ENCODE assay signal across 14 cellular contexts in genomic region chr18:2805970-2806943, GRCh38. TPM values are rescaled to one million over a fixed set of nuclear protein-coding genes. Genes with fewer than 3 reads are reported as not detected.
A peak's percentile ranks its signal among the peaks of the same experiment; 100 is the strongest.
DNase-seq lines count a peak whose midpoint lies in the region; ATAC-seq, FAIRE-seq and TF ChIP-seq lines count a peak whose summit lies in the region.
"Had no signal": no experiment of that assay in that cellular context is flagged by ENCODE, and none has a peak within 500 bp of the region (broad histone marks: within the 10 kb centered on the region; RNA-seq: fewer than 3 reads in every experiment).

No MANE protein-coding gene starts in this region.

- peaks cover 2 to 16% (median 6%) of the 10 kb centered on the region in 7 donors for H3K9me3 Mint-ChIP-seq in CD4-positive, CD25-positive, alpha-beta regulatory T cell
- H3K9me3 Mint-ChIP-seq in naive thymus-derived CD4-positive, alpha-beta T cell: peaks cover 6 to 30% (median 10%) of the 10 kb centered on the region in 11 donors
- H3K9me3 Mint-ChIP-seq in glutamatergic neuron (ENCODE audit: unreplicated experiment): peaks cover 3% of the 10 kb centered on the region

- TF ChIP-seq EP300 in K562 (IDR thresholded peaks at IDR 0.05; ENCODE audit: low read length): no peak

- no peak overlapping the region for H3K4me3 ChIP-seq in CD4-positive, CD25-positive, alpha-beta regulatory T cell (ENCODE audit: low read depth, low read length)
- H3K4me3 ChIP-seq in HEK293 (ENCODE audit: low read depth, low read length) (no peak overlapping the region), K562 (no peak overlapping the region)
- H3K4me3 ChIP-seq in naive thymus-derived CD4-positive, alpha-beta T cell (ENCODE audit: low read length): no peak overlapping the region
- H3K4me3 ChIP-seq: esophagus squamous epithelium had no signal

- BruUV-seq in K562 (replicated peaks; lab: Mats Ljungman, UMichigan): no TSS peak

- no peaks in the 10 kb centered on the region for H3K27me3 ChIP-seq in CD4-positive, CD25-positive, alpha-beta regulatory T cell (ENCODE audit: control insufficient read depth, insufficient read depth, low read length)
- no peaks in the 10 kb centered on the region for H3K27me3 ChIP-seq in K562 (ENCODE audit: control insufficient read depth in 2 of 2, insufficient read depth in 2 of 2, low read length in 2 of 2)
- H3K27me3 ChIP-seq in naive thymus-derived CD4-positive, alpha-beta T cell (ENCODE audit: control insufficient read depth in 2 of 2, insufficient read depth in 2 of 2, low read length in 2 of 2): no peaks in the 10 kb centered on the region
- H3K27me3 ChIP-seq: esophagus squamous epithelium had no signal

- H3K4me2 ChIP-seq in K562 (ENCODE audit: insufficient read depth, low read length): no peak overlapping the region

- no peak for TF ChIP-seq RAD21 in K562 (CRISPR knock-in tag; conservative IDR thresholded peaks at IDR 0.05 in 1 of 2, IDR thresholded peaks at IDR 0.05 in 1 of 2)

- no peaks in the 10 kb centered on the region for H3K27me3 Mint-ChIP-seq in CD4-positive, CD25-positive, alpha-beta regulatory T cell
- no peaks in the 10 kb centered on the region for H3K27me3 Mint-ChIP-seq in naive thymus-derived CD4-positive, alpha-beta T cell
- no peaks in the 10 kb centered on the region for H3K27me3 Mint-ChIP-seq in glutamatergic neuron (ENCODE audit: unreplicated experiment)

- peaks cover 35% of the 10 kb centered on the region for H3K36me3 Mint-ChIP-seq in CD4-positive, CD25-positive, alpha-beta regulatory T cell
- peaks cover 8 to 21% (median 19%) of the 10 kb centered on the region in 5 donors for H3K36me3 Mint-ChIP-seq in naive thymus-derived CD4-positive, alpha-beta T cell
- H3K36me3 Mint-ChIP-seq in glutamatergic neuron (ENCODE audit: unreplicated experiment): peaks cover 11% of the 10 kb centered on the region

- TF ChIP-seq POLR2A in K562 (conservative IDR thresholded peaks at IDR 0.05): no peak

- no peak for DNase-seq in CD4-positive, CD25-positive, alpha-beta regulatory T cell
- DNase-seq in K562 (ENCODE audit: extremely low read depth in 1 of 4, low spot score in 3 of 4) (no peak), NCI-H1092 treated with DMSO at 0.1 percent for 48 hours (lab: John Stamatoyannopoulos, UW) (no peak), NCI-H2029 treated with DMSO at 0.1 percent for 48 hours (lab: John Stamatoyannopoulos, UW) (no peak), glutamatergic neuron (no peak)
- DNase-seq in naive thymus-derived CD4-positive, alpha-beta T cell: no peak
- DNase-seq in stimulated activated CD4-positive, alpha-beta T cell treated with anti-CD3 and anti-CD28 coated beads, Interleukin-2, amount 100 ng/mL, for 24 hours: no peak
- DNase-seq: activated T-cell treated with anti-CD3 and anti-CD28 coated beads, Interleukin-2, amount 50 U/mL, for 48 hours; DMS 273 treated with DMSO at 0.1 percent for 48 hours; esophagus squamous epithelium; kidney glomerular epithelial cell; SHP77; stimulated activated naive CD8-positive, alpha-beta T cell treated with anti-CD3 and anti-CD28 coated beads, Interleukin-15, Interleukin-2, amounts not matched to agents 100 U/mL and 50 U/mL, for 24 hours had no signal

- H3K27ac Mint-ChIP-seq in CD4-positive, CD25-positive, alpha-beta regulatory T cell: peak overlapping the region in 2 of 3 donors; percentile 11 to 83
- H3K27ac Mint-ChIP-seq in naive thymus-derived CD4-positive, alpha-beta T cell: peak overlapping the region in 6 of 9 donors; percentile 15 to 81 (median 56)
- no peak overlapping the region for H3K27ac Mint-ChIP-seq in glutamatergic neuron (ENCODE audit: unreplicated experiment)

- H3K9ac ChIP-seq in K562 (ENCODE audit: insufficient read depth in 1 of 2, low read depth in 2 of 2, low read length in 2 of 2): no peak overlapping the region

- in situ Hi-C loops in K562 (cut with MboI): no loop called here

- H3K9me1 ChIP-seq in K562 (ENCODE audit: control insufficient read depth, insufficient read depth, low read length): no peaks in the 10 kb centered on the region

- H3K9me3 ChIP-seq in CD4-positive, CD25-positive, alpha-beta regulatory T cell (ENCODE audit: control insufficient read depth in 2 of 2, low read length in 2 of 2): peaks cover 3 to 6% of the 10 kb centered on the region in 2 experiments
- H3K9me3 ChIP-seq in HEK293 (ENCODE audit: control insufficient read depth, insufficient read depth, low read depth, low read length): no peaks in the 10 kb centered on the region
- no peaks in the 10 kb centered on the region for H3K9me3 ChIP-seq in K562 (replicated peaks; ENCODE audit: control insufficient read depth, insufficient read depth, low read depth, low read length)
- peaks cover 0 to 6% (median 0%) of the 10 kb centered on the region in 3 experiments for H3K9me3 ChIP-seq in naive thymus-derived CD4-positive, alpha-beta T cell (ENCODE audit: control insufficient read depth in 2 of 3, low read length in 3 of 3)

- H4K20me1 ChIP-seq in K562 (replicated peaks; ENCODE audit: control insufficient read depth, insufficient read depth, low read length): no peaks in the 10 kb centered on the region

- H2AFZ ChIP-seq in K562 (ENCODE audit: low read depth, low read length): no peak overlapping the region

- intact Hi-C loops in K562 (cut with micrococcal nuclease): no loop called here
- intact Hi-C loops in naive thymus-derived CD4-positive, alpha-beta T cell (cut with micrococcal nuclease): loop anchor here (2.0 to 5.0 kb wide), 2 partner anchors 41 to 101 kb away; partner anchors contain the start of gene EMILIN2 (in 1 of the 2)

- no peaks in the 10 kb centered on the region for H3K4me1 ChIP-seq in CD4-positive, CD25-positive, alpha-beta regulatory T cell (ENCODE audit: control insufficient read depth, insufficient read depth, low read length, poor library complexity, severe bottlenecking)
- no peaks in the 10 kb centered on the region for H3K4me1 ChIP-seq in HEK293 (ENCODE audit: control insufficient read depth, insufficient read depth, low read length)
- no peaks in the 10 kb centered on the region; a peak in 1 of 5 replicates for H3K4me1 ChIP-seq in K562 (replicated peaks in 1 of 2; ENCODE audit: control insufficient read depth in 2 of 2, insufficient read depth in 2 of 2, low read length in 2 of 2)
- no peaks in the 10 kb centered on the region for H3K4me1 ChIP-seq in naive thymus-derived CD4-positive, alpha-beta T cell (ENCODE audit: control insufficient read depth in 2 of 2, insufficient read depth in 2 of 2, low read length in 2 of 2)
- H3K4me1 ChIP-seq: esophagus squamous epithelium had no signal

- H3K27ac ChIP-seq in CD4-positive, CD25-positive, alpha-beta regulatory T cell (ENCODE audit: insufficient read depth, low read length, poor library complexity, severe bottlenecking): no peak overlapping the region
- no peak overlapping the region for H3K27ac ChIP-seq in HEK293 (ENCODE audit: extremely low read depth, low read depth, low read length)
- H3K27ac ChIP-seq in K562 (ENCODE audit: extremely low read depth, low read depth, low read length): no peak overlapping the region
- H3K27ac ChIP-seq in naive thymus-derived CD4-positive, alpha-beta T cell (ENCODE audit: low read depth, low read length): no peak overlapping the region
- H3K27ac ChIP-seq: esophagus squamous epithelium had no signal

- FAIRE-seq in K562 (lab: Jason Lieb, UNC): no peak

- TF ChIP-seq CTCF in HEK293 (tag by site-specific recombination; IDR thresholded peaks at IDR 0.05) (no peak), K562 (IDR thresholded peaks at IDR 0.05 in 2 of 3, conservative IDR thresholded peaks at IDR 0.05 in 1 of 3; ENCODE audit: insufficient read depth in 2 of 3, low read depth in 1 of 3, low read length in 3 of 3) (no peak), glutamatergic neuron (IDR thresholded peaks at IDR 0.05; ENCODE audit: partially characterized antibody, unreplicated experiment) (no peak)

- peaks cover 0 to 26% (median 7%) of the 10 kb centered on the region in 4 donors for H3K4me1 Mint-ChIP-seq in CD4-positive, CD25-positive, alpha-beta regulatory T cell
- no peaks in the 10 kb centered on the region for H3K4me1 Mint-ChIP-seq in naive thymus-derived CD4-positive, alpha-beta T cell
- no peaks in the 10 kb centered on the region for H3K4me1 Mint-ChIP-seq in glutamatergic neuron (ENCODE audit: low read depth, unreplicated experiment)

- no peaks in the 10 kb centered on the region for H3K79me2 ChIP-seq in K562 (ENCODE audit: control insufficient read depth, insufficient read depth, low read length)

- 94% methylated on average over 8 of the region's 8 CpGs for WGBS in K562 (ENCODE audit: insufficient coverage, low coverage, missing lambda C conversion rate)

- H3K4me3 Mint-ChIP-seq in CD4-positive, CD25-positive, alpha-beta regulatory T cell: peak overlapping the region in 1 of 4 donors; percentile 64
- H3K4me3 Mint-ChIP-seq in naive thymus-derived CD4-positive, alpha-beta T cell: no peak overlapping the region
- H3K4me3 Mint-ChIP-seq in glutamatergic neuron (ENCODE audit: unreplicated experiment): no peak overlapping the region

- CTCF ChIA-PET in HEK293 (lab: Yijun Ruan, JAX) (interaction anchor here (0.7 kb wide), 1 partner anchor 25 kb away, joined by 3 read pairs; no protein-coding TSS in a partner anchor), K562 (lab: Yijun Ruan, JAX; ENCODE audit: low intra/inter-chr PET ratio) (no interaction called here)
- CTCF ChIA-PET in naive thymus-derived CD4-positive, alpha-beta T cell (lab: Charles Lee): interaction anchor here (1.0 kb wide), 1 partner anchor 98 kb away, joined by 3 read pairs; no protein-coding TSS in a partner anchor

- ATAC-seq in CD4-positive, CD25-positive, alpha-beta regulatory T cell (ENCODE audit: low read depth in 2 of 2): no peak
- ATAC-seq in K562: peak; percentile 59
- no peak for ATAC-seq in naive thymus-derived CD4-positive, alpha-beta T cell
- ATAC-seq: stimulated activated naive CD8-positive, alpha-beta T cell treated with anti-CD3 and anti-CD28 coated beads, Interleukin-15, Interleukin-2, amounts not matched to agents 100 U/mL and 50 U/mL, for 24 hours had no signal

- peaks cover 41% of the 10 kb centered on the region for H3K36me3 ChIP-seq in CD4-positive, CD25-positive, alpha-beta regulatory T cell (ENCODE audit: control insufficient read depth, insufficient read depth, low read length)
- H3K36me3 ChIP-seq in HEK293 (ENCODE audit: control insufficient read depth in 2 of 2, insufficient read depth in 1 of 2, low read length in 2 of 2) (peaks cover 4 to 16% of the 10 kb centered on the region in 2 experiments; a peak in 2 of 3 replicates), K562 (ENCODE audit: control insufficient read depth, insufficient read depth, low read length) (peaks cover 40% of the 10 kb centered on the region; the same call in 2 of the 3 replicates)
- H3K36me3 ChIP-seq in naive thymus-derived CD4-positive, alpha-beta T cell (ENCODE audit: control insufficient read depth in 2 of 3, insufficient read depth in 3 of 3, low read length in 3 of 3): peaks cover 0 to 6% (median 1%) of the 10 kb centered on the region in 3 experiments

- POLR2A ChIA-PET in HEK293 (lab: Yijun Ruan, JAX): no interaction called here
- POLR2A ChIA-PET in K562 (lab: Yijun Ruan, JAX): interaction anchor here (0.6 to 1.9 kb wide), 4 partner anchors 15 to 282 kb away, joined by 3 to 5 read pairs (median 4); no protein-coding TSS in a partner anchor
- POLR2A ChIA-PET in naive thymus-derived CD4-positive, alpha-beta T cell (lab: Charles Lee): no interaction called here

RNA-seq across cellular contexts. Expression of gene EMILIN2, which starts 40.5 kb away (rescaled TPM):
- 4.6 TPM for total RNA-seq in CD4-positive, CD25-positive, alpha-beta regulatory T cell
- polyA plus RNA-seq in CD4-positive, CD25-positive, alpha-beta regulatory T cell: 1 to 10 TPM; 1.7 to 2.9 (median 2.0) TPM
- total RNA-seq in K562 (2011; cell fraction: chromatin; rRNA removed; ENCODE audit: low replicate concordance): 0.76 and 1.1 TPM in 2 replicates
- total RNA-seq in K562 (2011; cell fraction: nucleolus; rRNA removed): 0.79 and 0.83 TPM in 2 replicates
- 0.69 and 0.88 TPM in 2 replicates for total RNA-seq in K562 (2011; cell fraction: nucleoplasm; rRNA removed)
- total RNA-seq in K562 (2014; rRNA removed) (0.32 and 0.37 TPM in 2 replicates), K562 (2014; rRNA removed; fragmentation: Illumina TruSeq; extraction: Trizol) (0.11 and 0.16 TPM in 2 replicates), K562 (2015; rRNA removed; fragmentation: Illumina TruSeq; extraction: Trizol) (0.07 and 0.11 TPM in 2 replicates), K562 (2021) (0.34 and 0.40 TPM in 2 replicates), glutamatergic neuron (ENCODE audit: unreplicated experiment) (4.1 TPM)
- polyA plus RNA-seq in K562 (2011; rRNA removed) (0.25 and 0.35 TPM in 2 replicates), K562 (2014; fragmentation: Illumina TruSeq; extraction: Trizol) (0.19 and 0.24 TPM in 2 replicates), K562 (2014; fragmentation: Nextera tagmentation; extraction: Ambion mirVana) (under 1 TPM; 0.01 to 0.03 TPM), K562 (2014; rRNA removed) (0.20 and 0.40 TPM in 2 replicates)
- 0.44 and 0.69 TPM in 2 replicates for polyA plus RNA-seq in K562 (2011; cell fraction: cytosol; rRNA removed)
- polyA plus RNA-seq in K562 (2011; cell fraction: nucleus; rRNA removed): 0.43 and 0.48 TPM in 2 replicates
- 0.21 and 0.26 TPM in 2 replicates for polyA plus RNA-seq in K562 (2012)
- polyA minus RNA-seq in K562 (2011; rRNA and poly(A)+ RNA removed): 0.63 and 1.0 TPM in 2 replicates
- 0.38 and 0.91 TPM in 2 replicates for polyA minus RNA-seq in K562 (2011; cell fraction: cytosol; rRNA and poly(A)+ RNA removed)
- polyA minus RNA-seq in K562 (2011; cell fraction: nucleus; rRNA and poly(A)+ RNA removed): 0.13 and 0.78 TPM in 2 replicates
- total RNA-seq in naive thymus-derived CD4-positive, alpha-beta T cell: 10 to 100 TPM in 3 of 5 experiments, 1 to 10 TPM in 2; 6.2 to 51.1 (median 16.9) TPM
- polyA plus RNA-seq in naive thymus-derived CD4-positive, alpha-beta T cell: 1 to 10 TPM; 2.9 to 3.4 TPM
